In the genomic region with DNA sequence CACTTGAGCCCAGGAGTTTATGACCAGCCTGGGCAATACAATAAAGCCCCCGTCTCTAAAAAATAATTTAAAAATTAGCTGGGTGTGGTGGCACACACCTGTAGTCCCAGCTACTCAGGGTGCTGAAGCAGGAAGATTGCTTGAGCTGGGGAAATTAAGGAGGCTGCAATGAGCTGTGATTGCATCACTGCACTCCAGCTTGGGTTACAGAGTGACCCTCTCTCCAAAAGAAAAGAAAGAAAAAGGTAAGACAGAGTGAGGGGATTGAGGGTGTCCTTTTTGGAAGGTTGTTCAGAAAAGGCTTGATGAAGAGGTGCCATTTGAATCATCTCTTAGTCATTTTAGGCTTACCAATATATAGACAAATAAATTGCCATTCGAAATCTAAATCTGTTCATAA, we compare ENCODE assay signal across 22 cellular contexts. TPM values are rescaled to one million over a fixed set of nuclear protein-coding genes. Genes with fewer than 3 reads are reported as not detected.
A peak's percentile ranks its signal among the peaks of the same experiment; 100 is the strongest.
DNase-seq lines count a peak whose midpoint lies in the region; ATAC-seq and TF ChIP-seq lines count a peak whose summit lies in the region.
"Had no signal": no experiment of that assay in that cellular context is flagged by ENCODE, and none has a peak within 500 bp of the region (broad histone marks: within the 10 kb centered on the region; RNA-seq: fewer than 3 reads in every experiment).

No MANE protein-coding gene starts in this region.

- peaks cover 7% of the 10 kb centered on the region for H4K20me1 ChIP-seq in osteoblast (ENCODE audit: insufficient read depth, low read length)

- H3K27ac Mint-ChIP-seq in activated naive CD4-positive, alpha-beta T cell treated with anti-CD3 and anti-CD28 coated beads for 36 hours = peak overlapping the region; percentile 33
- peak overlapping the region in 6 of 8 donors; percentile 48 to 96 (median 66) for H3K27ac Mint-ChIP-seq in CD8-positive, alpha-beta memory T cell
- peak overlapping the region; percentile 0 for H3K27ac Mint-ChIP-seq in activated T-helper 2 cell treated with anti-CD3 and anti-CD28 coated beads, Interferon-gamma antibody, Interleukin-2, Interleukin-4, amounts not matched to agents 10 μg/mL and 5 μg/mL and 100 μg/mL, durations not matched to agents 14 hours and 24 hours and 36 hours
- H3K27ac Mint-ChIP-seq in naive thymus-derived CD4-positive, alpha-beta T cell = peak overlapping the region in 7 of 9 donors; percentile 1 to 100 (median 81)
- H3K27ac Mint-ChIP-seq: neural progenitor cell had no signal

- no peak for ATAC-seq in naive thymus-derived CD4-positive, alpha-beta T cell
- no peak for ATAC-seq in heart left ventricle
- ATAC-seq: activated CD8-positive, alpha-beta T cell treated with anti-CD3 and anti-CD28 coated beads for 36 hours; HCT116; left lobe of liver had no signal

- no peaks in the 10 kb centered on the region for H3K9me3 Mint-ChIP-seq in activated naive CD4-positive, alpha-beta T cell treated with anti-CD3 and anti-CD28 coated beads for 36 hours
- H3K9me3 Mint-ChIP-seq in CD8-positive, alpha-beta memory T cell = no peaks in the 10 kb centered on the region
- no peaks in the 10 kb centered on the region for H3K9me3 Mint-ChIP-seq in activated T-helper 2 cell treated with anti-CD3 and anti-CD28 coated beads, Interferon-gamma antibody, Interleukin-2, Interleukin-4, amounts not matched to agents 10 μg/mL and 5 μg/mL and 100 μg/mL, durations not matched to agents 14 hours and 24 hours and 36 hours
- no peaks in the 10 kb centered on the region for H3K9me3 Mint-ChIP-seq in naive thymus-derived CD4-positive, alpha-beta T cell
- H3K9me3 Mint-ChIP-seq: activated CD8-positive, alpha-beta T cell treated with anti-CD3 and anti-CD28 coated beads for 36 hours; neural progenitor cell had no signal

- H3K79me2 ChIP-seq in osteoblast (ENCODE audit: insufficient read depth, low read length) = peaks cover 15% of the 10 kb centered on the region

- no peak overlapping the region for H3K4me3 ChIP-seq in CD8-positive, alpha-beta memory T cell (ENCODE audit: low read length)
- H3K4me3 ChIP-seq in naive thymus-derived CD4-positive, alpha-beta T cell (ENCODE audit: low read length) = no peak overlapping the region
- no peak overlapping the region for H3K4me3 ChIP-seq in heart left ventricle
- H3K4me3 ChIP-seq in osteoblast (ENCODE audit: insufficient read depth, low read length) = no peak overlapping the region
- H3K4me3 ChIP-seq: esophagus muscularis mucosa, neural progenitor cell, stomach, tibial nerve had no signal

- intact Hi-C loops in activated naive CD4-positive, alpha-beta T cell treated with anti-CD3 and anti-CD28 coated beads for 36 hours (cut with micrococcal nuclease) = loop anchor here (5.0 kb wide), 2 partner anchors 52 to 567 kb away; no protein-coding TSS in a partner anchor
- intact Hi-C loops in activated T-helper 2 cell treated with anti-CD3 and anti-CD28 coated beads, Interferon-gamma antibody, Interleukin-2, Interleukin-4, amounts not matched to agents 10 μg/mL and 5 μg/mL and 100 μg/mL, durations not matched to agents 14 hours and 24 hours and 36 hours (cut with micrococcal nuclease) = loop anchor here (5.0 kb wide), 1 partner anchor 442 kb away; no protein-coding TSS in a partner anchor
- intact Hi-C loops in naive thymus-derived CD4-positive, alpha-beta T cell (cut with micrococcal nuclease) = loop anchor here in 1 of 2 donors (5.0 kb wide), 1 partner anchor 567 kb away; no protein-coding TSS in a partner anchor
- intact Hi-C loops in heart left ventricle (cut with DNase I) = loop anchor here (5.0 to 10.0 kb wide), 9 partner anchors 97 to 444 kb away; a partner anchor contains a TSS

- no peaks in the 10 kb centered on the region for H3K27me3 Mint-ChIP-seq in activated naive CD4-positive, alpha-beta T cell treated with anti-CD3 and anti-CD28 coated beads for 36 hours (ENCODE audit: low read depth)
- H3K27me3 Mint-ChIP-seq in CD8-positive, alpha-beta memory T cell = no peaks in the 10 kb centered on the region
- peaks cover 5% of the 10 kb centered on the region for H3K27me3 Mint-ChIP-seq in activated T-helper 2 cell treated with anti-CD3 and anti-CD28 coated beads, Interferon-gamma antibody, Interleukin-2, Interleukin-4, amounts not matched to agents 10 μg/mL and 5 μg/mL and 100 μg/mL, durations not matched to agents 14 hours and 24 hours and 36 hours (ENCODE audit: low read depth)
- H3K27me3 Mint-ChIP-seq in naive thymus-derived CD4-positive, alpha-beta T cell = peaks cover 0 to 17% (median 0%) of the 10 kb centered on the region in 5 donors
- H3K27me3 Mint-ChIP-seq: activated CD8-positive, alpha-beta T cell treated with anti-CD3 and anti-CD28 coated beads for 36 hours had no signal

- TF ChIP-seq CTCF in heart left ventricle (IDR thresholded peaks at IDR 0.05) (no peak), osteoblast (IDR thresholded peaks at IDR 0.05; ENCODE audit: extremely low read depth, low read depth, low read length) (no peak)

- POLR2A ChIA-PET in CD8-positive, alpha-beta memory T cell (lab: Charles Lee) = no interaction called here
- POLR2A ChIA-PET in naive thymus-derived CD4-positive, alpha-beta T cell (lab: Charles Lee) = interaction anchor here (0.7 kb wide), 1 partner anchor 430 kb away, joined by 4 read pairs; no protein-coding TSS in a partner anchor

- no peaks in the 10 kb centered on the region for H3K27me3 ChIP-seq in CD8-positive, alpha-beta memory T cell (ENCODE audit: insufficient read depth, low read length, poor library complexity, severe bottlenecking)
- H3K27me3 ChIP-seq in naive thymus-derived CD4-positive, alpha-beta T cell (ENCODE audit: control insufficient read depth in 2 of 2, insufficient read depth in 2 of 2, low read length in 2 of 2) = no peaks in the 10 kb centered on the region
- no peaks in the 10 kb centered on the region for H3K27me3 ChIP-seq in heart left ventricle
- H3K27me3 ChIP-seq in osteoblast (ENCODE audit: insufficient read depth, low read length) = no peaks in the 10 kb centered on the region
- H3K27me3 ChIP-seq: esophagus muscularis mucosa, stomach, tibial nerve had no signal

- H3K36me3 Mint-ChIP-seq in activated naive CD4-positive, alpha-beta T cell treated with anti-CD3 and anti-CD28 coated beads for 36 hours (ENCODE audit: low read depth) = peaks cover 6% of the 10 kb centered on the region
- peaks cover 0 to 9% (median 0%) of the 10 kb centered on the region in 3 donors for H3K36me3 Mint-ChIP-seq in CD8-positive, alpha-beta memory T cell
- no peaks in the 10 kb centered on the region for H3K36me3 Mint-ChIP-seq in activated T-helper 2 cell treated with anti-CD3 and anti-CD28 coated beads, Interferon-gamma antibody, Interleukin-2, Interleukin-4, amounts not matched to agents 10 μg/mL and 5 μg/mL and 100 μg/mL, durations not matched to agents 14 hours and 24 hours and 36 hours (ENCODE audit: low read depth)
- peaks cover 0 to 3% (median 0%) of the 10 kb centered on the region in 5 donors for H3K36me3 Mint-ChIP-seq in naive thymus-derived CD4-positive, alpha-beta T cell
- H3K36me3 Mint-ChIP-seq: CD14-positive monocyte, neural progenitor cell had no signal

- H3K27ac ChIP-seq in CD8-positive, alpha-beta memory T cell (ENCODE audit: low read depth, low read length) = no peak overlapping the region
- no peak overlapping the region for H3K27ac ChIP-seq in naive thymus-derived CD4-positive, alpha-beta T cell (ENCODE audit: low read depth, low read length)
- H3K27ac ChIP-seq in heart left ventricle = no peak overlapping the region
- H3K27ac ChIP-seq in osteoblast (ENCODE audit: low read depth, low read length) = no peak overlapping the region
- H3K27ac ChIP-seq: esophagus muscularis mucosa, HL-60, neural progenitor cell, stomach had no signal

- H3K4me2 ChIP-seq in osteoblast (ENCODE audit: insufficient read depth, low read length) = no peak overlapping the region
- H3K4me2 ChIP-seq: neural progenitor cell, SK-N-SH had no signal

- no peaks in the 10 kb centered on the region for H3K9me3 ChIP-seq in CD8-positive, alpha-beta memory T cell (ENCODE audit: low read length)
- H3K9me3 ChIP-seq in naive thymus-derived CD4-positive, alpha-beta T cell (ENCODE audit: control insufficient read depth in 2 of 3, low read length in 3 of 3) = no peaks in the 10 kb centered on the region
- H3K9me3 ChIP-seq in heart left ventricle (no peaks in the 10 kb centered on the region), osteoblast (ENCODE audit: low read depth, low read length) (no peaks in the 10 kb centered on the region)
- H3K9me3 ChIP-seq: esophagus muscularis mucosa, SK-N-SH, stomach, tibial nerve had no signal

- no peak for TF ChIP-seq POLR2A in heart left ventricle (IDR thresholded peaks at IDR 0.05)

- H3K4me1 Mint-ChIP-seq in activated naive CD4-positive, alpha-beta T cell treated with anti-CD3 and anti-CD28 coated beads for 36 hours (ENCODE audit: low read depth) = peaks cover 18% of the 10 kb centered on the region
- peaks cover 15% of the 10 kb centered on the region in 3 donors for H3K4me1 Mint-ChIP-seq in CD8-positive, alpha-beta memory T cell
- peaks cover 14% of the 10 kb centered on the region for H3K4me1 Mint-ChIP-seq in activated T-helper 2 cell treated with anti-CD3 and anti-CD28 coated beads, Interferon-gamma antibody, Interleukin-2, Interleukin-4, amounts not matched to agents 10 μg/mL and 5 μg/mL and 100 μg/mL, durations not matched to agents 14 hours and 24 hours and 36 hours (ENCODE audit: low read depth)
- H3K4me1 Mint-ChIP-seq in naive thymus-derived CD4-positive, alpha-beta T cell = peaks cover 9 to 30% (median 23%) of the 10 kb centered on the region in 7 donors

- H3K36me3 ChIP-seq in CD8-positive, alpha-beta memory T cell (ENCODE audit: insufficient read depth, low read length) = no peaks in the 10 kb centered on the region
- H3K36me3 ChIP-seq in naive thymus-derived CD4-positive, alpha-beta T cell (ENCODE audit: control insufficient read depth in 2 of 3, insufficient read depth in 3 of 3, low read length in 3 of 3) = peaks cover 0 to 6% (median 0%) of the 10 kb centered on the region in 3 experiments
- H3K36me3 ChIP-seq in heart left ventricle (no peaks in the 10 kb centered on the region), osteoblast (ENCODE audit: insufficient read depth, low read length) (no peaks in the 10 kb centered on the region)
- H3K36me3 ChIP-seq: esophagus muscularis mucosa, neural progenitor cell, stomach, tibial nerve had no signal

- 92 to 96% (median 93%) methylated on average over 2 of the region's 2 CpGs for WGBS in heart left ventricle, 4 donors

- H3K4me1 ChIP-seq in CD8-positive, alpha-beta memory T cell (ENCODE audit: insufficient read depth, low read length) = peaks cover 10% of the 10 kb centered on the region
- H3K4me1 ChIP-seq in naive thymus-derived CD4-positive, alpha-beta T cell (ENCODE audit: control insufficient read depth in 2 of 2, insufficient read depth in 2 of 2, low read length in 2 of 2) = peaks cover 10 to 11% of the 10 kb centered on the region in 2 donors
- H3K4me1 ChIP-seq in heart left ventricle (peaks cover 0 to 17% (median 8%) of the 10 kb centered on the region in 12 donors), osteoblast (ENCODE audit: insufficient read depth, low read length) (peaks cover 10% of the 10 kb centered on the region)

- no peak overlapping the region for H3K4me3 Mint-ChIP-seq in activated naive CD4-positive, alpha-beta T cell treated with anti-CD3 and anti-CD28 coated beads for 36 hours
- H3K4me3 Mint-ChIP-seq in CD8-positive, alpha-beta memory T cell = peak overlapping the region in 4 of 7 donors; percentile 6 to 93 (median 32)
- H3K4me3 Mint-ChIP-seq in activated T-helper 2 cell treated with anti-CD3 and anti-CD28 coated beads, Interferon-gamma antibody, Interleukin-2, Interleukin-4, amounts not matched to agents 10 μg/mL and 5 μg/mL and 100 μg/mL, durations not matched to agents 14 hours and 24 hours and 36 hours (ENCODE audit: low read depth) = no peak overlapping the region
- H3K4me3 Mint-ChIP-seq in naive thymus-derived CD4-positive, alpha-beta T cell = peak overlapping the region in 5 of 10 donors; percentile 7 to 95 (median 42)
- H3K4me3 Mint-ChIP-seq: activated CD8-positive, alpha-beta T cell treated with anti-CD3 and anti-CD28 coated beads for 36 hours; CD14-positive monocyte; neural progenitor cell had no signal

- H2AFZ ChIP-seq in osteoblast (ENCODE audit: low read length) = no peak overlapping the region
- H2AFZ ChIP-seq: neural progenitor cell had no signal

- no peak for DNase-seq in activated naive CD4-positive, alpha-beta T cell treated with anti-CD3 and anti-CD28 coated beads for 36 hours
- no peak for DNase-seq in activated naive CD4-positive, alpha-beta T cell (lab: John Stamatoyannopoulos, UW)
- no peak for DNase-seq in CD8-positive, alpha-beta memory T cell
- DNase-seq in activated T-helper 2 cell treated with anti-CD3 and anti-CD28 coated beads, Interferon-gamma antibody, Interleukin-2, Interleukin-4, amounts not matched to agents 10 μg/mL and 5 μg/mL and 100 μg/mL, durations not matched to agents 14 hours and 24 hours and 36 hours (ENCODE audit: low spot score) = no peak
- DNase-seq in naive thymus-derived CD4-positive, alpha-beta T cell = no peak
- DNase-seq in heart left ventricle = no peak
- no peak for DNase-seq in mucosa of gallbladder (ENCODE audit: low spot score)
- no peak for DNase-seq in osteoblast (ENCODE audit: insufficient read length, low spot score, missing footprints)
- DNase-seq: activated CD8-positive, alpha-beta T cell treated with anti-CD3 and anti-CD28 coated beads for 36 hours; foreskin melanocyte; NCI-H1930; SK-N-SH; stimulated activated CD4-positive, alpha-beta T cell treated with anti-CD3 and anti-CD28 coated beads, Interleukin-15, amount 100 ng/mL, for 24 hours; stomach; T-helper 9 cell had no signal

- CTCF ChIA-PET in activated naive CD4-positive, alpha-beta T cell treated with anti-CD3 and anti-CD28 coated beads for 36 hours (lab: Charles Lee) = interaction anchor here (0.9 to 5.7 kb wide), 2 partner anchors 248 to 439 kb away, joined by 3 to 46 read pairs; no protein-coding TSS in a partner anchor
- CTCF ChIA-PET in CD8-positive, alpha-beta memory T cell (lab: Charles Lee) = interaction anchor here (1.2 to 2.0 kb wide), 2 partner anchors 224 to 440 kb away, joined by 3 to 10 read pairs; no protein-coding TSS in a partner anchor
- CTCF ChIA-PET in naive thymus-derived CD4-positive, alpha-beta T cell (lab: Charles Lee) = interaction anchor here (1.0 to 3.1 kb wide), 3 partner anchors 52 to 440 kb away, joined by 3 to 14 read pairs (median 4); a partner anchor contains a TSS

RNA-seq across cellular contexts. Expression of a gene that starts 4.0 kb away (rescaled TPM):
- total RNA-seq in activated naive CD4-positive, alpha-beta T cell treated with anti-CD3 and anti-CD28 coated beads for 36 hours = 100 to 1,000 TPM; 226 to 235 TPM
- total RNA-seq in CD8-positive, alpha-beta memory T cell = 100 to 1,000 TPM; 226 to 244 TPM
- polyA plus RNA-seq in CD8-positive, alpha-beta memory T cell = 239 TPM
- 212 and 223 TPM in 2 replicates for total RNA-seq in activated T-helper 2 cell treated with anti-CD3 and anti-CD28 coated beads, Interferon-gamma antibody, Interleukin-2, Interleukin-4, amounts not matched to agents 10 μg/mL and 5 μg/mL and 100 μg/mL, durations not matched to agents 14 hours and 24 hours and 36 hours
- total RNA-seq in naive thymus-derived CD4-positive, alpha-beta T cell = 100 to 1,000 TPM; 188 to 342 (median 246) TPM
- 100 to 1,000 TPM; 173 to 261 TPM for polyA plus RNA-seq in naive thymus-derived CD4-positive, alpha-beta T cell
- total RNA-seq in heart left ventricle (10 to 100 TPM; 39.3 to 97.0 (median 62.2) TPM), mucosa of gallbladder (84.3 TPM), osteoblast (50.7 and 53.3 TPM in 2 replicates)
- polyA plus RNA-seq in heart left ventricle = 10 to 100 TPM; 30.3 to 39.5 TPM

Comparison
In these comparisons a context has a peak if more than half of its experiments do, and no peak if none do; other contexts are left out.
1. H3K27ac Mint-ChIP-seq: peak in every context shown above with its lines; median percentile 81 in naive thymus-derived CD4-positive, alpha-beta T cell; 66 in CD8-positive, alpha-beta memory T cell; 33 in activated naive CD4-positive, alpha-beta T cell treated with anti-CD3 and anti-CD28 coated beads for 36 hours; 0 in activated T-helper 2 cell treated with anti-CD3 and anti-CD28 coated beads, Interferon-gamma antibody, Interleukin-2, Interleukin-4, amounts not matched to agents 10 μg/mL and 5 μg/mL and 100 μg/mL, durations not matched to agents 14 hours and 24 hours and 36 hours.
2. H3K4me3 Mint-ChIP-seq: peak in CD8-positive, alpha-beta memory T cell (4 of 7); none in activated naive CD4-positive, alpha-beta T cell treated with anti-CD3 and anti-CD28 coated beads for 36 hours (single experiment) and activated T-helper 2 cell treated with anti-CD3 and anti-CD28 coated beads, Interferon-gamma antibody, Interleukin-2, Interleukin-4, amounts not matched to agents 10 μg/mL and 5 μg/mL and 100 μg/mL, durations not matched to agents 14 hours and 24 hours and 36 hours (single experiment).